In the genomic region with DNA sequence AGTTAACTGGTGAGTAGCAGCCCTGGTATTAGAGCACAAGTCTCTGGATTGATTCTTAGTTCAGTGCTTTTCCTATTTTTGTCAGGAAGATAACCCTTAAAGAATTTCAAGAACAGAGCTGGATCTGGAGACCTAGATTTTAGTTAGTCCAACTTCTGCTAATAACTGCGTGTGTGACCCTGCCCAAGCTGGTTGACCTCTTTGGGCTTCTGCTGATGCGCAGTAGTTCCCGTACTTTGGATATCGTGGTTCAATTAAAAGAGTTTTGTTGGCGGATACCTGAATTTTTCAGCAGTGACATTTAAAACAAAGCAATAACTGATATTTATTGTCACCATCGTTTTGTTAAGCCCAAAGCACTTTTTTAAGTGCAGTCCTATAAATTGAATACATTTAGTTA, we compare ENCODE assay signal across 19 cellular contexts. TPM values are rescaled to one million over a fixed set of nuclear protein-coding genes. Genes with fewer than 3 reads are reported as not detected.
DNase-seq lines count a peak whose midpoint lies in the region; ATAC-seq and TF ChIP-seq lines count a peak whose summit lies in the region.
"Had no signal": no experiment of that assay in that cellular context is flagged by ENCODE, and none has a peak within 500 bp of the region (broad histone marks: within the 10 kb centered on the region; RNA-seq: fewer than 3 reads in every experiment).

No MANE protein-coding gene starts in this region.

- H3K4me1 ChIP-seq in DND-41 (ENCODE audit: insufficient read depth, low read length): peaks cover 53% of the 10 kb centered on the region
- H3K4me1 ChIP-seq: BE2C, SJCRH30 had no signal

- no peak for ATAC-seq in DND-41 (ENCODE audit: insufficient read depth, low read depth)
- ATAC-seq in GM21390 (IDR thresholded peaks at IDR 0.05; ENCODE audit: unreplicated experiment): no peak

- no peak overlapping the region for H3K9ac ChIP-seq in DND-41 (ENCODE audit: low read depth, low read length)
- H3K9ac ChIP-seq in SK-N-MC (ENCODE audit: insufficient read length): no peak overlapping the region

- peak overlapping the region; percentile 47 for H3K4me2 ChIP-seq in DND-41 (ENCODE audit: insufficient read depth, low read length)

- no peaks in the 10 kb centered on the region for H3K27me3 ChIP-seq in DND-41 (ENCODE audit: insufficient read depth, low read length, poor library complexity)
- H3K27me3 ChIP-seq in brain microvascular endothelial cell (replicated peaks): no peaks in the 10 kb centered on the region
- H3K27me3 ChIP-seq: BE2C, SJCRH30 had no signal

- H3K9me3 Mint-ChIP-seq in brain (no peaks in the 10 kb centered on the region), mesothelial cell of epicardium (no peaks in the 10 kb centered on the region)
- H3K9me3 Mint-ChIP-seq: CD4-positive, CD25-positive, alpha-beta regulatory T cell had no signal

- H3K9me3 ChIP-seq in DND-41 (ENCODE audit: insufficient read depth, low read length, severe bottlenecking) (no peaks in the 10 kb centered on the region), SK-N-MC (ENCODE audit: low read depth, low read length) (no peaks in the 10 kb centered on the region)
- H3K9me3 ChIP-seq: BE2C, SJCRH30 had no signal

- peaks cover 75% of the 10 kb centered on the region for H3K36me3 Mint-ChIP-seq in brain
- H3K36me3 Mint-ChIP-seq in mesothelial cell of epicardium: peaks cover 12% of the 10 kb centered on the region

- no peak overlapping the region for H3K27ac ChIP-seq in DND-41 (ENCODE audit: low read length)
- peak overlapping the region; percentile 13; the same call in 1 of the 2 replicates for H3K27ac ChIP-seq in SK-N-MC
- H3K27ac ChIP-seq in brain microvascular endothelial cell: no peak overlapping the region
- H3K27ac ChIP-seq: SJCRH30 had no signal

- TF ChIP-seq CTCF in DND-41 (IDR thresholded peaks at IDR 0.05; ENCODE audit: borderline replicate concordance, extremely low read depth, low read length, poor library complexity, severe bottlenecking): no peak
- TF ChIP-seq CTCF in brain (conservative IDR thresholded peaks at IDR 0.05): no peak
- no peak for TF ChIP-seq CTCF in mesothelial cell of epicardium (IDR thresholded peaks at IDR 0.05; ENCODE audit: unreplicated experiment)
- TF ChIP-seq CTCF in brain microvascular endothelial cell (IDR thresholded peaks at IDR 0.05; ENCODE audit: low read depth, low read length, missing control alignments): no peak

- H3K36me3 ChIP-seq in DND-41 (ENCODE audit: insufficient read depth, low read length): peaks cover 98% of the 10 kb centered on the region
- H3K36me3 ChIP-seq in SK-N-MC (ENCODE audit: insufficient read depth, low read length): peaks cover 96% of the 10 kb centered on the region
- peaks cover 40% of the 10 kb centered on the region for H3K36me3 ChIP-seq in brain microvascular endothelial cell (replicated peaks)

- peak overlapping the region in 3 of 5 experiments; percentile 38 to 78 (median 41) for H3K27ac Mint-ChIP-seq in brain
- H3K27ac Mint-ChIP-seq in mesothelial cell of epicardium: peak overlapping the region; percentile 15

- no peak for DNase-seq in DND-41
- no peak for DNase-seq in SK-N-MC (ENCODE audit: low read depth, low spot score)
- DNase-seq in mesothelial cell of epicardium (ENCODE audit: low spot score in 2 of 2, unreplicated experiment in 2 of 2): no peak
- no peak for DNase-seq in brain microvascular endothelial cell
- no peak for DNase-seq in stimulated activated CD4-positive, alpha-beta T cell treated with anti-CD3 and anti-CD28 coated beads, Interleukin-4, amount 100 ng/mL, for 1 hour
- DNase-seq: BE2C; CD4-positive, CD25-positive, alpha-beta regulatory T cell; COR-L47; MM.1S; NCI-H1048; NCI-H1417 treated with DMSO at 0.1 percent for 48 hours; NCI-H187 treated with DMSO at 0.1 percent for 48 hours; NCI-H2107; NCI-H446 treated with DMSO at 0.1 percent for 48 hours; NCI-H526 treated with DMSO at 0.1 percent for 48 hours; OCI-M1; SJCRH30 had no signal

- no peaks in the 10 kb centered on the region for H3K27me3 Mint-ChIP-seq in brain
- H3K27me3 Mint-ChIP-seq in mesothelial cell of epicardium (ENCODE audit: low read depth): no peaks in the 10 kb centered on the region
- H3K27me3 Mint-ChIP-seq: CD4-positive, CD25-positive, alpha-beta regulatory T cell had no signal

- H3K4me3 ChIP-seq in DND-41 (ENCODE audit: low read depth in 1 of 2, low read length in 2 of 2): no peak overlapping the region; a peak in 1 of 4 replicates
- no peak overlapping the region for H3K4me3 ChIP-seq in SK-N-MC
- H3K4me3 ChIP-seq in brain microvascular endothelial cell (ENCODE audit: low read depth, low read length): no peak overlapping the region
- H3K4me3 ChIP-seq: SJCRH30 had no signal

- H4K20me1 ChIP-seq in DND-41 (ENCODE audit: insufficient read depth, low read length): peaks cover 60% of the 10 kb centered on the region

- in situ Hi-C loops in brain microvascular endothelial cell (cut with HindIII; ENCODE audit: low pct_ligation_motif_present, low sequenced_read_pairs): no loop called here

- peaks cover 65% of the 10 kb centered on the region for H3K79me2 ChIP-seq in DND-41 (ENCODE audit: insufficient read depth, low read length)

- H2AFZ ChIP-seq in DND-41 (ENCODE audit: low read depth, low read length): no peak overlapping the region

- H3K4me1 Mint-ChIP-seq in brain (peaks cover 87% of the 10 kb centered on the region), mesothelial cell of epicardium (peaks cover 22% of the 10 kb centered on the region)

- H3K4me3 Mint-ChIP-seq in brain (peak overlapping the region; percentile 14 to 78 (median 57)), mesothelial cell of epicardium (no peak overlapping the region)
- H3K4me3 Mint-ChIP-seq: CD4-positive, CD25-positive, alpha-beta regulatory T cell had no signal

RNA-seq across cellular contexts. Expression of a gene that starts 9.3 kb away (rescaled TPM):
- polyA plus RNA-seq in brain (ENCODE audit: insufficient read depth, low read depth, low replicate concordance): 32.6 TPM
- total RNA-seq in mesothelial cell of epicardium: 51.8 to 54.4 TPM (median 54.2 TPM) in 3 replicates

RNA-seq across cellular contexts. Expression of a gene that starts 42.1 kb away (rescaled TPM):
- polyA plus RNA-seq in brain (ENCODE audit: insufficient read depth, low read depth, low replicate concordance): 336 TPM
- total RNA-seq in mesothelial cell of epicardium: 93.8 to 105 TPM (median 94.1 TPM) in 3 replicates
- total RNA-seq: SJCRH30 had no signal
